Comparison of ENCODE assay signal across 16 cellular contexts in the genomic region with DNA sequence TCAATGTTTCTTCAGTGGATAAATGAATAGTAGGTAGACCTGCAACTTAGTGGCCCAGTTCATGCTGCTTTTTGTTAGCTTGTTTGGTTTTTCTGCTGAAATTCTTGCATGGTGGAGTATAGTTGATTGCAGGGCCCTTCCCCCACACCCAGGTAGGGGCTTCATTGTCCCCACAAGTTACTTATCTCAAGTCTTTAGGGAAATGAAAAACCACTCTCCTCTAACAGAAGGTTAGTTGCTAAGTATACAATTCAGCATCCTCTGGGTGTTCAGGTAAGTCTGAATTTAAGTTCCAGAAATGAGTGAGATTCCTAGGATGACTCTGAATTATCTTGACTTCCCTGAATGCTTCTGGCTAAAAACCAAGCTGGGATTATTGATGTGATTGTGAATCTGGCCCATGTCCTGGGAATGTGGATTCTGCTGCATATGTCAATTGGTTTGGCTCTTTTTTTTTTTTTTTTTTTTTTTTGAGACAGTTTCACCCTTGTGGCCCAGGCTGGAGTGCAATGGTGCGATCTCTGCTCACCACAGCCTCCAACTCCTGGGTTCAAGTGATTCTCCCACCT.
"Had no signal": no experiment of that assay in that cellular context is flagged by ENCODE, and none has a peak within 500 bp of the region (broad histone marks: within the 10 kb centered on the region; RNA-seq: fewer than 3 reads in every experiment).

No MANE protein-coding gene starts in this region.

- H3K4me3 Mint-ChIP-seq: activated naive CD4-positive, alpha-beta T cell treated with anti-CD3 and anti-CD28 coated beads, Interleukin-2, amount 50 U/mL, for 24 hours; dendritic cell treated with granulocyte-macrophage colony-stimulating factor and Interleukin-4, amounts not matched to agents 40 ng/mL and 50 ng/mL, for 4 days; type B pancreatic cell had no signal

- H3K27ac ChIP-seq: esophagus squamous epithelium, hepatocyte, right atrium auricular region, stomach had no signal

- H3K27ac Mint-ChIP-seq: activated naive CD4-positive, alpha-beta T cell treated with anti-CD3 and anti-CD28 coated beads, Interleukin-2, amount 50 U/mL, for 24 hours; dendritic cell treated with granulocyte-macrophage colony-stimulating factor and Interleukin-4, amounts not matched to agents 40 ng/mL and 50 ng/mL, for 4 days; type B pancreatic cell had no signal

- H3K27me3 Mint-ChIP-seq: activated naive CD4-positive, alpha-beta T cell treated with anti-CD3 and anti-CD28 coated beads, Interleukin-2, amount 50 U/mL, for 24 hours; dendritic cell treated with granulocyte-macrophage colony-stimulating factor and Interleukin-4, amounts not matched to agents 40 ng/mL and 50 ng/mL, for 4 days; type B pancreatic cell had no signal

- H3K4me3 ChIP-seq: esophagus squamous epithelium, hepatocyte, right atrium auricular region, stomach had no signal

- H3K9me3 ChIP-seq: esophagus squamous epithelium, right atrium auricular region, stomach had no signal

- H3K9me3 Mint-ChIP-seq: activated naive CD4-positive, alpha-beta T cell treated with anti-CD3 and anti-CD28 coated beads, Interleukin-2, amount 50 U/mL, for 24 hours; dendritic cell treated with granulocyte-macrophage colony-stimulating factor and Interleukin-4, amounts not matched to agents 40 ng/mL and 50 ng/mL, for 4 days; type B pancreatic cell had no signal

- H3K4me1 ChIP-seq: esophagus squamous epithelium, right atrium auricular region had no signal

- DNase-seq: activated CD4-positive, alpha-beta T cell treated with anti-CD3 and anti-CD28 coated beads, Interleukin-2, amount 50 U/mL, for 1 hour; activated CD8-positive, alpha-beta memory T cell treated with anti-CD3 and anti-CD28 coated beads for 24 hours; activated CD8-positive, alpha-beta memory T cell treated with anti-CD3 and anti-CD28 coated beads, Interleukin-2, amount 50 U/mL, for 48 hours; activated effector memory CD4-positive, alpha-beta T cell treated with Interleukin-2 at 50 U/mL for 16 hours; activated T-cell treated with anti-CD3 and anti-CD28 coated beads, Interleukin-2, amount 50 U/mL, for 48 hours; effector memory CD4-positive, alpha-beta T cell; esophagus squamous epithelium; kidney; stomach; T-helper 1 cell; T1000 had no signal

- H3K27me3 ChIP-seq: esophagus squamous epithelium, hepatocyte, right atrium auricular region, stomach had no signal
